In the genomic region with DNA sequence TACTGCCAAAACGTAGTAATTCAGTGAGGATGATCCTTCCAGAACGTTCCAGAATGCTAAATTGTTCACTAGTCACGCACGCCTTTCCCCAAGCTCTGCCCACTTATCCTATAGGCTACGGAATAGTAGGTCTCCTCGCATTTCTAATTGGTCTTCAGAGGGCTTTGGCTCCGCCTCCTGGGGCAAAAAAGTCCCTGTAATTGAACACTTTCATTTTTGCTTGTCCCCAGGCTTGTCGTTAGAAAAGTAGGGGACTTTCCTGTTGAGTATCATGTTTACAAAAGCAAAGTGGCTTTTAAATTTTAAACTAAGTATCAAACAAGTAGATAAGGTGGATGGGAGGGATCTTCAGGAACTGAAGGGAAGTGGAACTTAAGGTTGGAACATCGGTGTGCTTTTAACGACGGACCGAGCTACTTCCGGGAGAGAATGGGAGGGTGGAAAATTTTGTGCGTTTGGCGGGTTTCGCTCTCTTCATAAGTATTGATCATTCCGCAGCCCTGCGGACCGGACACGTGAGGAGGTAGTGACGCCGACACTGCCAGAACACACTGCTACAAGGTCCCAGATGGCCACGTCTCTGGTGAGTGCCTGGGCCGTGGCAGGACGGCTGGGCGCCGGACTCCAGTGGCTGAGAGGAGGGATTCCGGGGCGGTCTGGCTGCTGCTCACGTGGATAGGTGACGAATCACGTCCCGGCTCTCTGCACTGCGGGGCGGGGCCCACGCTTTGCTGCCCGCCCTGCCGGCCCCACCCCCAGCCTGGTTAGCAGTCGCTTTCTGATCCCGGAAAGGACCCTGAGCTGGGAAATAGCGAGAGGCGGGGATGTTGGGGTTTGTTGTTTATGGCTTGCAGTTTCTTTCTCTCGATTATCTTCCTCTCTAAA, we compare ENCODE assay signal across 8 cellular contexts. TPM values are rescaled to one million over a fixed set of nuclear protein-coding genes. Genes with fewer than 3 reads are reported as not detected.
DNase-seq lines count a peak whose midpoint lies in the region; ATAC-seq and TF ChIP-seq lines count a peak whose summit lies in the region.

A gene (plus strand): TSS at position 406 of the 885 bp plus-strand sequence. CDS start 163 bp downstream, at position 569.

- no peak for TF ChIP-seq CTCF in liver (IDR thresholded peaks at IDR 0.05; ENCODE audit: low read depth, low read length, missing input control)

- H3K4me3 ChIP-seq in CD4-positive, alpha-beta memory T cell (ENCODE audit: low read length in 2 of 2) = peak within 1 kb of the TSS; percentile 71 to 78
- peak within 1 kb of the TSS; percentile 52 to 80 (median 76) for H3K4me3 ChIP-seq in liver (ENCODE audit: low read depth in 1 of 3, low read length in 3 of 3)

- H3K27ac Mint-ChIP-seq in CD4-positive, alpha-beta memory T cell = peak within 1 kb of the TSS; percentile 92 to 99 (median 98)
- H3K27ac Mint-ChIP-seq in activated CD4-positive, alpha-beta memory T cell treated with anti-CD3 and anti-CD28 coated beads for 36 hours = peak within 1 kb of the TSS; percentile 97

- H3K36me3 Mint-ChIP-seq in CD4-positive, alpha-beta memory T cell = peaks cover 0 to 10% of the 10 kb centered on the region in 2 donors
- no peaks in the 10 kb centered on the region for H3K36me3 Mint-ChIP-seq in activated CD4-positive, alpha-beta memory T cell treated with anti-CD3 and anti-CD28 coated beads for 36 hours

- intact Hi-C loops in CD4-positive, alpha-beta memory T cell (cut with micrococcal nuclease) = loop anchor here (1.0 to 5.0 kb wide), 3 partner anchors 197 to 781 kb away; a partner anchor contains a TSS
- intact Hi-C loops in activated CD4-positive, alpha-beta memory T cell treated with anti-CD3 and anti-CD28 coated beads for 36 hours (cut with micrococcal nuclease) = loop anchor here (1.0 to 10.0 kb wide), 5 partner anchors 49 to 466 kb away; a partner anchor contains a TSS

- ATAC-seq in GM19455 (IDR thresholded peaks at IDR 0.05; ENCODE audit: unreplicated experiment) = peak; percentile 96

- peaks cover 3 to 19% (median 12%) of the 10 kb centered on the region in 4 donors for H3K4me1 Mint-ChIP-seq in CD4-positive, alpha-beta memory T cell
- H3K4me1 Mint-ChIP-seq in activated CD4-positive, alpha-beta memory T cell treated with anti-CD3 and anti-CD28 coated beads for 36 hours (ENCODE audit: low read depth) = peaks cover 12% of the 10 kb centered on the region

- no peaks in the 10 kb centered on the region for H3K9me3 ChIP-seq in CD4-positive, alpha-beta memory T cell (ENCODE audit: control insufficient read depth in 1 of 2, low read length in 2 of 2)
- no peaks in the 10 kb centered on the region for H3K9me3 ChIP-seq in liver (ENCODE audit: control insufficient read depth in 4 of 4, low read length in 3 of 4)

- H3K4me3 Mint-ChIP-seq in CD4-positive, alpha-beta memory T cell = peak within 1 kb of the TSS; percentile 87 to 98 (median 95)
- peak within 1 kb of the TSS; percentile 90 for H3K4me3 Mint-ChIP-seq in activated CD4-positive, alpha-beta memory T cell treated with anti-CD3 and anti-CD28 coated beads for 36 hours

- H3K36me3 ChIP-seq in CD4-positive, alpha-beta memory T cell (ENCODE audit: insufficient read depth, low read length) = no peaks in the 10 kb centered on the region
- no peaks in the 10 kb centered on the region for H3K36me3 ChIP-seq in liver (ENCODE audit: control insufficient read depth in 4 of 4, insufficient read depth in 3 of 4, low read depth in 1 of 4, low read length in 3 of 4)

- H3K27me3 ChIP-seq in CD4-positive, alpha-beta memory T cell (ENCODE audit: insufficient read depth, low read length) = no peaks in the 10 kb centered on the region
- peaks cover 0 to 3% (median 0%) of the 10 kb centered on the region in 4 donors for H3K27me3 ChIP-seq in liver (ENCODE audit: control insufficient read depth in 4 of 4, insufficient read depth in 4 of 4, low read length in 3 of 4)

- POLR2A ChIA-PET in CD4-positive, alpha-beta memory T cell (lab: Charles Lee; ENCODE audit: partially characterized antibody) = interaction anchor here (0.7 to 1.4 kb wide), 3 partner anchors 196 to 782 kb away, joined by 3 to 4 read pairs (median 4); a partner anchor contains a TSS
- POLR2A ChIA-PET in activated CD4-positive, alpha-beta memory T cell treated with anti-CD3 and anti-CD28 coated beads for 36 hours (lab: Charles Lee) = no interaction called here

- WGBS in liver = 3% methylated on average over 43 of the region's 43 CpGs

- H3K27ac ChIP-seq in CD4-positive, alpha-beta memory T cell (ENCODE audit: low read depth, low read length) = peak within 1 kb of the TSS; percentile 78
- H3K27ac ChIP-seq in liver (ENCODE audit: low read depth in 1 of 2, low read length in 2 of 2) = peak within 1 kb of the TSS; percentile 94 to 99

- CTCF ChIA-PET in CD4-positive, alpha-beta memory T cell (lab: Charles Lee; ENCODE audit: partially characterized antibody) = interaction anchor here (1.0 kb wide), 1 partner anchor 355 kb away, joined by 3 read pairs; no protein-coding TSS in a partner anchor
- CTCF ChIA-PET in activated CD4-positive, alpha-beta memory T cell treated with anti-CD3 and anti-CD28 coated beads for 36 hours (lab: Charles Lee) = interaction anchor here (1.4 kb wide), 1 partner anchor 51 kb away, joined by 5 read pairs; no protein-coding TSS in a partner anchor

- no peak for TF ChIP-seq RAD21 in liver (IDR thresholded peaks at IDR 0.05)

- H3K9me3 Mint-ChIP-seq in CD4-positive, alpha-beta memory T cell = peaks cover 0 to 5% (median 0%) of the 10 kb centered on the region in 8 donors
- no peaks in the 10 kb centered on the region for H3K9me3 Mint-ChIP-seq in activated CD4-positive, alpha-beta memory T cell treated with anti-CD3 and anti-CD28 coated beads for 36 hours

- H3K9ac ChIP-seq in liver (ENCODE audit: low read depth in 1 of 2, low read length in 2 of 2) = peak within 1 kb of the TSS; percentile 61 to 94

- DNase-seq in CD4-positive, alpha-beta memory T cell = peak; percentile 86 to 90 (median 88)
- DNase-seq in HK-2 (ENCODE audit: unreplicated experiment) (peak; percentile 88), NCI-H82 treated with DMSO at 0.1 percent for 48 hours (lab: John Stamatoyannopoulos, UW; ENCODE audit: unreplicated experiment) (peak; percentile 68), dermis blood vessel endothelial cell (peak; percentile 92)
- DNase-seq in activated CD4-positive, alpha-beta memory T cell treated with anti-CD3 and anti-CD28 coated beads for 36 hours = peak; percentile 90
- DNase-seq in stimulated activated CD4-positive, alpha-beta T cell treated with anti-CD3 and anti-CD28 coated beads, Interleukin-4, amount 100 ng/mL, for 1 hour = peak; percentile 81

- peaks cover 13% of the 10 kb centered on the region for H3K4me1 ChIP-seq in CD4-positive, alpha-beta memory T cell (ENCODE audit: insufficient read depth, low read length)
- peaks cover 0 to 6% (median 1%) of the 10 kb centered on the region in 4 donors for H3K4me1 ChIP-seq in liver (ENCODE audit: control insufficient read depth in 4 of 4, insufficient read depth in 4 of 4, low read length in 3 of 4)

- H3K27me3 Mint-ChIP-seq in CD4-positive, alpha-beta memory T cell = peaks cover 4 to 9% of the 10 kb centered on the region in 2 donors
- H3K27me3 Mint-ChIP-seq in activated CD4-positive, alpha-beta memory T cell treated with anti-CD3 and anti-CD28 coated beads for 36 hours = peaks cover 6% of the 10 kb centered on the region

TF ChIP-seq in liver, 16 proteins besides CTCF, POLR2A, EP300 and RAD21:
- TF ChIP-seq NR2F2 (IDR thresholded peaks at IDR 0.05) = peak; percentile 2
- peak in 1 of 2 donors; percentile 3 for TF ChIP-seq RXRA (IDR thresholded peaks at IDR 0.05)
- TF ChIP-seq, protein P1, sequence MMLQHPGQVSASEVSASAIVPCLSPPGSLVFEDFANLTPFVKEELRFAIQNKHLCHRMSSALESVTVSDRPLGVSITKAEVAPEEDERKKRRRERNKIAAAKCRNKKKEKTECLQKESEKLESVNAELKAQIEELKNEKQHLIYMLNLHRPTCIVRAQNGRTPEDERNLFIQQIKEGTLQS (IDR thresholded peaks at IDR 0.05) = peak; percentile 6
- TF ChIP-seq, protein P2, sequence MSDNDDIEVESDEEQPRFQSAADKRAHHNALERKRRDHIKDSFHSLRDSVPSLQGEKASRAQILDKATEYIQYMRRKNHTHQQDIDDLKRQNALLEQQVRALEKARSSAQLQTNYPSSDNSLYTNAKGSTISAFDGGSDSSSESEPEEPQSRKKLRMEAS (IDR thresholded peaks at IDR 0.05) = no peak
- TF ChIP-seq HNF4G (IDR thresholded peaks at IDR 0.05) = no peak
- peak; percentile 93 to 95 for TF ChIP-seq GABPA (IDR thresholded peaks at IDR 0.05 in 1 of 2, conservative IDR thresholded peaks at IDR 0.05 in 1 of 2)
- peak; percentile 34 for TF ChIP-seq FOXA1 (IDR thresholded peaks at IDR 0.05)
- TF ChIP-seq, protein P3, sequence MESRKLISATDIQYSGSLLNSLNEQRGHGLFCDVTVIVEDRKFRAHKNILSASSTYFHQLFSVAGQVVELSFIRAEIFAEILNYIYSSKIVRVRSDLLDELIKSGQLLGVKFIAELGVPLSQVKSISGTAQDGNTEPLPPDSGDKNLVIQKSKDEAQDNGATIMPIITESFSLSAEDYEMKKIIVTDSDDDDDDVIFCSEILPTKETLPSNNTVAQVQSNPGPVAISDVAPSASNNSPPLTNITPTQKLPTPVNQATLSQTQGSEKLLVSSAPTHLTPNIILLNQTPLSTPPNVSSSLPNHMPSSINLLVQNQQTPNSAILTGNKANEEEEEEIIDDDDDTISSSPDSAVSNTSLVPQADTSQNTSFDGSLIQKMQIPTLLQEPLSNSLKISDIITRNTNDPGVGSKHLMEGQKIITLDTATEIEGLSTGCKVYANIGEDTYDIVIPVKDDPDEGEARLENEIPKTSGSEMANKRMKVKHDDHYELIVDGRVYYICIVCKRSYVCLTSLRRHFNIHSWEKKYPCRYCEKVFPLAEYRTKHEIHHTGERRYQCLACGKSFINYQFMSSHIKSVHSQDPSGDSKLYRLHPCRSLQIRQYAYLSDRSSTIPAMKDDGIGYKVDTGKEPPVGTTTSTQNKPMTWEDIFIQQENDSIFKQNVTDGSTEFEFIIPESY (IDR thresholded peaks at IDR 0.05) = no peak
- TF ChIP-seq SP1 (IDR thresholded peaks at IDR 0.05) = peak; percentile 67
- no peak for TF ChIP-seq EGR1 (IDR thresholded peaks at IDR 0.05; ENCODE audit: low read depth in 2 of 2)
- peak in 1 of 2 donors; percentile 5 for TF ChIP-seq HNF4A (conservative IDR thresholded peaks at IDR 0.05)

RNA-seq across cellular contexts. Expression of the gene that starts here (rescaled TPM):
- 1 to 10 TPM; 6.2 to 6.3 TPM for total RNA-seq in CD4-positive, alpha-beta memory T cell
- polyA plus RNA-seq in CD4-positive, alpha-beta memory T cell = 10 to 100 TPM; 14.9 to 27.7 TPM
- 10 to 100 TPM; 12.6 to 13.9 TPM for total RNA-seq in activated CD4-positive, alpha-beta memory T cell treated with anti-CD3 and anti-CD28 coated beads for 36 hours
- total RNA-seq in dermis blood vessel endothelial cell = 8.5 and 9.8 TPM in 2 replicates
- total RNA-seq in liver = 1 to 10 TPM; 6.0 to 10.0 TPM
- 1 to 10 TPM; 3.5 to 3.6 TPM for polyA plus RNA-seq in liver

Comparison
In these comparisons a context has a peak if more than half of its experiments do, and no peak if none do; other contexts are left out.
1. Peak in every context shown above with its lines: DNase-seq, ATAC-seq, H3K4me3 ChIP-seq and H3K27ac ChIP-seq.